Comparison of ENCODE assay signal across 12 cellular contexts in genomic region chr5:134139377-134139851, GRCh38. TPM values are rescaled to one million over a fixed set of nuclear protein-coding genes. Genes with fewer than 3 reads are reported as not detected.
DNase-seq lines count a peak whose midpoint lies in the region; ATAC-seq, FAIRE-seq and TF ChIP-seq lines count a peak whose summit lies in the region.
"Had no signal": no experiment of that assay in that cellular context is flagged by ENCODE, and none has a peak within 500 bp of the region (broad histone marks: within the 10 kb centered on the region; RNA-seq: fewer than 3 reads in every experiment).

No MANE protein-coding gene starts in this region.

- no peaks in the 10 kb centered on the region for H3K9me3 Mint-ChIP-seq in chondrocyte (ENCODE audit: low read depth)

- no peak overlapping the region for H4K91ac ChIP-seq in mesenchymal stem cell (ENCODE audit: low read length)

- H3K4me3 ChIP-seq in mesenchymal stem cell (ENCODE audit: insufficient read depth in 1 of 2, low read depth in 1 of 2, low read length in 2 of 2) (no peak overlapping the region), small intestine (ENCODE audit: low read depth in 1 of 2, low read length in 2 of 2) (no peak overlapping the region)

- no peak overlapping the region for H2AFZ ChIP-seq in mesenchymal stem cell (ENCODE audit: low read depth, low read length)

- no peak overlapping the region for H3K18ac ChIP-seq in mesenchymal stem cell (ENCODE audit: low read depth in 1 of 2, low read length in 2 of 2)

- no peak overlapping the region for H2AK5ac ChIP-seq in mesenchymal stem cell (ENCODE audit: low read length, severe bottlenecking)

- H3K36me3 ChIP-seq in mesenchymal stem cell (ENCODE audit: control insufficient read depth in 1 of 2, insufficient read depth in 2 of 2, low read depth in 1 of 2, low read length in 2 of 2): peaks cover 70 to 73% of the 10 kb centered on the region in 2 experiments
- peaks cover 6 to 10% of the 10 kb centered on the region in 2 donors for H3K36me3 ChIP-seq in small intestine (ENCODE audit: control insufficient read depth in 2 of 2, insufficient read depth in 2 of 2, low read length in 2 of 2)

- H3K23ac ChIP-seq in mesenchymal stem cell (ENCODE audit: low read length in 2 of 2): no peak overlapping the region

- whole genome bisulfite sequencing in mesenchymal stem cell: 95% methylated on average over 4 of the region's 4 CpGs
- WGBS in small intestine, 3 donors: 86 to 91% (median 87%) methylated on average over 4 of the region's 4 CpGs

- no peak overlapping the region for H3K14ac ChIP-seq in mesenchymal stem cell (ENCODE audit: low read length in 2 of 2)

- H3K9me3 ChIP-seq in mesenchymal stem cell (ENCODE audit: control insufficient read depth, low read length) (no peaks in the 10 kb centered on the region), small intestine (ENCODE audit: control insufficient read depth, low read depth) (no peaks in the 10 kb centered on the region)
- H3K9me3 ChIP-seq: BE2C had no signal

- no peak overlapping the region for H2BK5ac ChIP-seq in mesenchymal stem cell (ENCODE audit: low read depth, low read length, poor library complexity, severe bottlenecking)

- no peak for FAIRE-seq in small intestine (lab: Jason Lieb, UNC)
- FAIRE-seq: bronchial epithelial cell had no signal

- peak overlapping the region; percentile 22 for H4K8ac ChIP-seq in mesenchymal stem cell (ENCODE audit: low read length)

- no peak overlapping the region for H2BK12ac ChIP-seq in mesenchymal stem cell (ENCODE audit: low read length in 2 of 2)

- H3K4ac ChIP-seq in mesenchymal stem cell (ENCODE audit: low read depth in 1 of 2, low read length in 2 of 2): no peak overlapping the region

- DNase-seq in stimulated activated CD4-positive, alpha-beta T cell treated with anti-CD3 and anti-CD28 coated beads, Interleukin-4, amount 100 ng/mL, for 24 hours: peak; percentile 2
- DNase-seq in stimulated activated CD4-positive, alpha-beta T cell treated with anti-CD3 and anti-CD28 coated beads, Interleukin-4, amount 100 ng/mL, for 1 hour: no peak
- peak; percentile 49 for DNase-seq in chondrocyte (ENCODE audit: low spot score)
- DNase-seq in mesenchymal stem cell: no peak
- DNase-seq in small intestine: no peak
- DNase-seq in NCI-H748 treated with DMSO at 0.1 percent for 48 hours (lab: John Stamatoyannopoulos, UW): no peak
- DNase-seq: BE2C, NCI-H1930 had no signal

- ATAC-seq in GM21723 (IDR thresholded peaks at IDR 0.05; ENCODE audit: unreplicated experiment) (no peak), HG02870 (IDR thresholded peaks at IDR 0.05; ENCODE audit: unreplicated experiment) (no peak)

- H3K4me2 ChIP-seq in mesenchymal stem cell (ENCODE audit: low read length, poor library complexity, severe bottlenecking): no peak overlapping the region

- H3K4me1 ChIP-seq in mesenchymal stem cell (ENCODE audit: control insufficient read depth, insufficient read depth, low read depth, low read length) (peaks cover 28% of the 10 kb centered on the region), small intestine (ENCODE audit: control insufficient read depth in 2 of 2, insufficient read depth in 1 of 2, low read depth in 1 of 2, low read length in 1 of 2) (no peaks in the 10 kb centered on the region)

- peaks cover 66% of the 10 kb centered on the region for H3K79me1 ChIP-seq in mesenchymal stem cell (replicated peaks; ENCODE audit: low read length, poor library complexity, severe bottlenecking)

- no peaks in the 10 kb centered on the region for H3K27me3 ChIP-seq in mesenchymal stem cell (ENCODE audit: control insufficient read depth in 1 of 2, insufficient read depth in 1 of 2, low read length in 2 of 2)
- H3K27me3 ChIP-seq in small intestine (ENCODE audit: control insufficient read depth in 2 of 2, insufficient read depth in 2 of 2, low read length in 2 of 2): no peaks in the 10 kb centered on the region
- H3K27me3 ChIP-seq: BE2C had no signal

- no peak overlapping the region for H2BK15ac ChIP-seq in mesenchymal stem cell (ENCODE audit: low read depth, poor library complexity, severe bottlenecking)

- peaks cover 8% of the 10 kb centered on the region for H3K36me3 Mint-ChIP-seq in chondrocyte (ENCODE audit: low read depth)

- no peaks in the 10 kb centered on the region for H3K27me3 Mint-ChIP-seq in chondrocyte (ENCODE audit: low read depth)

- no peak overlapping the region for H2BK120ac ChIP-seq in mesenchymal stem cell (ENCODE audit: low read depth, low read length)

- TF ChIP-seq CTCF in chondrocyte (IDR thresholded peaks at IDR 0.05): no peak

- H3K27ac ChIP-seq in mesenchymal stem cell (ENCODE audit: low read length, poor library complexity, severe bottlenecking) (no peak overlapping the region), small intestine (ENCODE audit: low read depth in 1 of 2, low read length in 1 of 2) (no peak overlapping the region)
- H3K27ac ChIP-seq: KMS-11 had no signal

- peaks cover 5% of the 10 kb centered on the region for H3K4me1 Mint-ChIP-seq in chondrocyte (ENCODE audit: low read depth)

- peak overlapping the region; percentile 51 for H3K9ac ChIP-seq in mesenchymal stem cell (ENCODE audit: low read length)
- H3K9ac ChIP-seq: KMS-11 had no signal

- H3K4me3 Mint-ChIP-seq in chondrocyte (ENCODE audit: unreplicated experiment): no peak overlapping the region

- H3K27ac Mint-ChIP-seq in chondrocyte (ENCODE audit: unreplicated experiment): no peak overlapping the region

RNA-seq across cellular contexts. Expression of gene TCF7, which starts 24.9 kb away (rescaled TPM):
- total RNA-seq in chondrocyte: 0.53 to 1.2 TPM (median 0.55 TPM) in 3 replicates
- 1.4 TPM for polyA plus RNA-seq in mesenchymal stem cell (2013, experiment 1 of 2)
- polyA plus RNA-seq in mesenchymal stem cell (2013, experiment 2 of 2): 1.4 TPM
- polyA plus RNA-seq in small intestine: 10 to 100 TPM; 11.3 to 13.3 (median 11.4) TPM

RNA-seq across cellular contexts. Expression of gene SKP1, which starts 37.3 kb away (rescaled TPM):
- total RNA-seq in chondrocyte: 248 to 338 TPM (median 256 TPM) in 3 replicates
- 556 TPM for polyA plus RNA-seq in mesenchymal stem cell (2013, experiment 1 of 2)
- 556 TPM for polyA plus RNA-seq in mesenchymal stem cell (2013, experiment 2 of 2)
- polyA plus RNA-seq in small intestine: 100 to 1,000 TPM; 476 to 538 (median 497) TPM

Comparison
In these comparisons a context has a peak if more than half of its experiments do, and no peak if none do; other contexts are left out.
1. DNase-seq: peak in stimulated activated CD4-positive, alpha-beta T cell treated with anti-CD3 and anti-CD28 coated beads, Interleukin-4, amount 100 ng/mL, for 24 hours (single experiment) and chondrocyte (single experiment); none in stimulated activated CD4-positive, alpha-beta T cell treated with anti-CD3 and anti-CD28 coated beads, Interleukin-4, amount 100 ng/mL, for 1 hour (single experiment), mesenchymal stem cell (single experiment), small intestine (single experiment) and NCI-H748 treated with DMSO at 0.1 percent for 48 hours (single experiment).